8 cellular contexts compared by ENCODE assay signal in the genomic region with DNA sequence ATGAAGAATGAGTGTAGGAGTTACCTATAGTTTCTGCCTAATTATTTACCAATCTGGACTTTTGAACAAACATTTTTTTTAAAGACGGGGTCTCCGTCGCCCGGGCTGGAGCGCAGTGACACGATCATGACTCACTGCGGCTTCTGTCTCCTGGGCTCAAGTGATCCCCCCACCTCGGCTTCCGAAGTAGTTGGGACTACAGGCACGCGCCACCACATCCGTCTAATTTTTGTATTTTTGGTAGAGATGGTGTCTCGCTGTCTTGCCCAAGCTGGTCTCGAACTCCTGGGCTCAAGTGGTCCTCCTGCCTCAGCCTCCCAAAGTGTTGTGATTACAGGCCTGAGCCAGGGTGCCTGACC. TPM values are rescaled to one million over a fixed set of nuclear protein-coding genes. Genes with fewer than 3 reads are reported as not detected.
A peak's percentile ranks its signal among the peaks of the same experiment; 100 is the strongest.
DNase-seq lines count a peak whose midpoint lies in the region; ATAC-seq, FAIRE-seq and TF ChIP-seq lines count a peak whose summit lies in the region.

No MANE protein-coding gene starts in this region.

- DNase-seq in A549 (ENCODE audit: low read depth in 1 of 2, low spot score in 1 of 2), result peak in 1 of 2 experiments; percentile 28
- DNase-seq in central memory CD8-positive, alpha-beta T cell (ENCODE audit: low spot score in 2 of 2), result no peak
- no peak for DNase-seq in OCI-LY7 (ENCODE audit: low spot score)
- DNase-seq in SKM-1 (lab: John Stamatoyannopoulos, UW; ENCODE audit: unreplicated experiment), result no peak

- peaks cover 2% of the 10 kb centered on the region for H3K36me3 Mint-ChIP-seq in central memory CD8-positive, alpha-beta T cell (ENCODE audit: insufficient read depth)

- H3K4me1 ChIP-seq in A549, result peaks cover 33% of the 10 kb centered on the region
- H3K4me1 ChIP-seq in HUES6 (ENCODE audit: control insufficient read depth, insufficient read depth, low read length), result peaks cover 20% of the 10 kb centered on the region
- peaks cover 31% of the 10 kb centered on the region for H3K4me1 ChIP-seq in muscle layer of colon (ENCODE audit: insufficient read depth, low read length)
- peaks cover 15% of the 10 kb centered on the region for H3K4me1 ChIP-seq in OCI-LY7 (ENCODE audit: insufficient read depth, low read length, poor library complexity, severe bottlenecking)

- BruUV-seq in OCI-LY7 (replicated peaks; lab: Mats Ljungman, UMichigan), result no TSS peak

- H3K4me2 ChIP-seq in A549 (peak overlapping the region; percentile 91), OCI-LY7 (ENCODE audit: low read length) (no peak overlapping the region)

- no peaks in the 10 kb centered on the region for H3K9me3 Mint-ChIP-seq in central memory CD8-positive, alpha-beta T cell

- H3K9me3 ChIP-seq in A549 (no peaks in the 10 kb centered on the region), HUES6 (ENCODE audit: control insufficient read depth, insufficient read depth, low read depth, low read length) (peaks cover 7% of the 10 kb centered on the region; the same call in 1 of the 2 replicates), muscle layer of colon (ENCODE audit: low read length) (no peaks in the 10 kb centered on the region), OCI-LY7 (ENCODE audit: low read length) (no peaks in the 10 kb centered on the region)

- H3K9ac ChIP-seq in HUES6 (ENCODE audit: low read length) (peak overlapping the region; percentile 92), muscle layer of colon (ENCODE audit: low read length) (peak overlapping the region; percentile 82)

- no peaks in the 10 kb centered on the region for H3K27me3 ChIP-seq in HUES6 (ENCODE audit: control insufficient read depth, insufficient read depth, low read length)
- H3K27me3 ChIP-seq in muscle layer of colon (ENCODE audit: control insufficient read depth in 1 of 2, insufficient read depth in 2 of 2, low read length in 2 of 2), result no peaks in the 10 kb centered on the region

- 16% methylated on average over 14 of the region's 14 CpGs for WGBS in A549 (ENCODE audit: missing lambda C conversion rate)

- intact Hi-C loops in OCI-LY7 (cut with micrococcal nuclease; ENCODE audit: unreplicated experiment), result no loop called here

- peaks cover 13% of the 10 kb centered on the region for H3K27me3 Mint-ChIP-seq in central memory CD8-positive, alpha-beta T cell

- H3K36me3 ChIP-seq in HUES6 (ENCODE audit: control insufficient read depth, insufficient read depth, low read length), result peaks cover 26% of the 10 kb centered on the region
- H3K36me3 ChIP-seq in muscle layer of colon (ENCODE audit: insufficient read depth, low read length), result no peaks in the 10 kb centered on the region
- H3K36me3 ChIP-seq in OCI-LY7 (ENCODE audit: insufficient read depth, low read length), result no peaks in the 10 kb centered on the region

- ATAC-seq in A549 (no peak), HG03565 (IDR thresholded peaks at IDR 0.05; ENCODE audit: unreplicated experiment) (no peak), GM18907 (IDR thresholded peaks at IDR 0.05; ENCODE audit: unreplicated experiment) (no peak)
- no peak for ATAC-seq in central memory CD8-positive, alpha-beta T cell (replicated peaks; ENCODE audit: extremely low read depth, poor library complexity, severe bottlenecking)

- H3K27ac Mint-ChIP-seq in central memory CD8-positive, alpha-beta T cell (ENCODE audit: low read depth), result peak overlapping the region; percentile 36

- no peak for FAIRE-seq in A549 (lab: Jason Lieb, UNC)

- CTCF ChIA-PET in A549 (lab: Yijun Ruan, JAX), result interaction anchor here (0.7 kb wide), 1 partner anchor 18 kb away, joined by 5 read pairs; no protein-coding TSS in a partner anchor
- CTCF ChIA-PET in OCI-LY7 (lab: Charles Lee; ENCODE audit: unreplicated experiment), result no interaction called here

- H2AFZ ChIP-seq in OCI-LY7 (ENCODE audit: low read length), result no peak overlapping the region

- H3K9me2 ChIP-seq in OCI-LY7 (ENCODE audit: insufficient read depth, low read length), result no peaks in the 10 kb centered on the region

- POLR2A ChIA-PET in A549 (lab: Yijun Ruan, JAX), result no interaction called here
- POLR2A ChIA-PET in OCI-LY7 (lab: Charles Lee), result no interaction called here

- H3K4me1 Mint-ChIP-seq in central memory CD8-positive, alpha-beta T cell, result peaks cover 34% of the 10 kb centered on the region

- H3K27ac ChIP-seq in A549 (peak overlapping the region; percentile 96 to 97), HUES6 (ENCODE audit: low read depth, low read length) (no peak overlapping the region), muscle layer of colon (ENCODE audit: low read depth, low read length) (peak overlapping the region; percentile 98), OCI-LY7 (ENCODE audit: low read depth, low read length, poor library complexity, severe bottlenecking) (no peak overlapping the region)

- peaks cover 3% of the 10 kb centered on the region; the same call in 1 of the 2 replicates for H3K79me2 ChIP-seq in OCI-LY7 (ENCODE audit: insufficient read depth, low read depth, low read length)

- no peaks in the 10 kb centered on the region; the same call in 1 of the 2 replicates for H4K20me1 ChIP-seq in OCI-LY7 (ENCODE audit: insufficient read depth, low read length)

- TF ChIP-seq POLR2A in A549 (IDR thresholded peaks at IDR 0.05; ENCODE audit: low read length), result no peak

- H3K4me3 ChIP-seq in A549 (peak overlapping the region; percentile 91), HUES6 (ENCODE audit: low read depth, low read length) (peak overlapping the region; percentile 99), muscle layer of colon (ENCODE audit: low read depth in 1 of 2, low read length in 2 of 2) (peak overlapping the region in 1 of 2 donors; percentile 85), OCI-LY7 (ENCODE audit: low read depth, low read length, poor library complexity, severe bottlenecking) (no peak overlapping the region)

- TF ChIP-seq EP300 in A549 (IDR thresholded peaks at IDR 0.05), result no peak

- peak overlapping the region; percentile 67 for H3K4me3 Mint-ChIP-seq in central memory CD8-positive, alpha-beta T cell

- no peak for TF ChIP-seq RAD21 in A549 (conservative IDR thresholded peaks at IDR 0.05 in 1 of 2, IDR thresholded peaks at IDR 0.05 in 1 of 2)

- TF ChIP-seq CTCF in A549 (IDR thresholded peaks at IDR 0.05) (no peak), OCI-LY7 (conservative IDR thresholded peaks at IDR 0.05; ENCODE audit: low read length) (no peak)

TF ChIP-seq in A549, 52 proteins besides CTCF, POLR2A, EP300 and RAD21:
- TF ChIP-seq, protein P1, sequence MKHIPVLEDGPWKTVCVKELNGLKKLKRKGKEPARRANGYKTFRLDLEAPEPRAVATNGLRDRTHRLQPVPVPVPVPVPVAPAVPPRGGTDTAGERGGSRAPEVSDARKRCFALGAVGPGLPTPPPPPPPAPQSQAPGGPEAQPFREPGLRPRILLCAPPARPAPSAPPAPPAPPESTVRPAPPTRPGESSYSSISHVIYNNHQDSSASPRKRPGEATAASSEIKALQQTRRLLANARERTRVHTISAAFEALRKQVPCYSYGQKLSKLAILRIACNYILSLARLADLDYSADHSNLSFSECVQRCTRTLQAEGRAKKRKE (CRISPR knock-in tag; IDR thresholded peaks at IDR 0.05; ENCODE audit: low read depth), result no peak
- TF ChIP-seq MAZ (IDR thresholded peaks at IDR 0.05; ENCODE audit: borderline replicate concordance, low read depth, low read length) (no peak), ZC3H11A (IDR thresholded peaks at IDR 0.05) (no peak), ZSCAN20 (CRISPR knock-in tag; IDR thresholded peaks at IDR 0.05) (no peak), SREBF2 (IDR thresholded peaks at IDR 0.05) (no peak), CBX2 (IDR thresholded peaks at IDR 0.05; ENCODE audit: borderline replicate concordance, low read depth) (no peak), HOXA7 (CRISPR knock-in tag; IDR thresholded peaks at IDR 0.05) (no peak), NFE2L2 (conservative IDR thresholded peaks at IDR 0.05; ENCODE audit: low read length) (no peak)
- TF ChIP-seq, protein P2, sequence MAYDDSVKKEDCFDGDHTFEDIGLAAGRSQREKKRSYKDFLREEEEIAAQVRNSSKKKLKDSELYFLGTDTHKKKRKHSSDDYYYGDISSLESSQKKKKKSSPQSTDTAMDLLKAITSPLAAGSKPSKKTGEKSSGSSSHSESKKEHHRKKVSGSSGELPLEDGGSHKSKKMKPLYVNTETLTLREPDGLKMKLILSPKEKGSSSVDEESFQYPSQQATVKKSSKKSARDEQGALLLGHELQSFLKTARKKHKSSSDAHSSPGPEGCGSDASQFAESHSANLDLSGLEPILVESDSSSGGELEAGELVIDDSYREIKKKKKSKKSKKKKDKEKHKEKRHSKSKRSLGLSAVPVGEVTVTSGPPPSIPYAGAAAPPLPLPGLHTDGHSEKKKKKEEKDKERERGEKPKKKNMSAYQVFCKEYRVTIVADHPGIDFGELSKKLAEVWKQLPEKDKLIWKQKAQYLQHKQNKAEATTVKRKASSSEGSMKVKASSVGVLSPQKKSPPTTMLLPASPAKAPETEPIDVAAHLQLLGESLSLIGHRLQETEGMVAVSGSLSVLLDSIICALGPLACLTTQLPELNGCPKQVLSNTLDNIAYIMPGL (CRISPR knock-in tag; IDR thresholded peaks at IDR 0.05; ENCODE audit: borderline replicate concordance), result no peak
- TF ChIP-seq, protein P3, sequence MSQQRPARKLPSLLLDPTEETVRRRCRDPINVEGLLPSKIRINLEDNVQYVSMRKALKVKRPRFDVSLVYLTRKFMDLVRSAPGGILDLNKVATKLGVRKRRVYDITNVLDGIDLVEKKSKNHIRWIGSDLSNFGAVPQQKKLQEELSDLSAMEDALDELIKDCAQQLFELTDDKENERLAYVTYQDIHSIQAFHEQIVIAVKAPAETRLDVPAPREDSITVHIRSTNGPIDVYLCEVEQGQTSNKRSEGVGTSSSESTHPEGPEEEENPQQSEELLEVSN (IDR thresholded peaks at IDR 0.05; ENCODE audit: borderline replicate concordance, low read depth), result no peak

RNA-seq across cellular contexts. Expression of a gene that starts 1.5 kb away (rescaled TPM):
- 154 and 190 TPM in 2 replicates for polyA plus RNA-seq in A549 (2011; rRNA removed)
- polyA plus RNA-seq in A549 (2012; cell fraction: cytosol; rRNA removed), result 117 and 119 TPM in 2 replicates
- polyA plus RNA-seq in A549 (2012; cell fraction: nucleus; rRNA removed), result 189 and 219 TPM in 2 replicates
- polyA plus RNA-seq in A549 (2017; fragmentation: RNase III; extraction: RNeasy Plus Mini Kit Qiagen cat#74134 plus additional on column Dnase treatment), result 184 to 194 TPM (median 191 TPM) in 3 replicates
- 244 and 246 TPM in 2 replicates for polyA minus RNA-seq in A549 (2011; rRNA and poly(A)+ RNA removed)
- 42.7 and 45.0 TPM in 2 replicates for total RNA-seq in OCI-LY7 (2014; rRNA removed; shearing (Covaris generic))
- total RNA-seq in OCI-LY7 (2022), result 39.0 and 40.4 TPM in 2 replicates

Comparison
In these comparisons a context has a peak if more than half of its experiments do, and no peak if none do; other contexts are left out.
1. H3K27ac ChIP-seq: peak in A549 (2 of 2) and muscle layer of colon (single experiment); none in HUES6 (single experiment) and OCI-LY7 (single experiment).